ENCODE assay signal across 16 cellular contexts in genomic region chrX:32525234-32525633, GRCh38.
A peak's percentile ranks its signal among the peaks of the same experiment; 100 is the strongest.
DNase-seq lines count a peak whose midpoint lies in the region; ATAC-seq lines count a peak whose summit lies in the region.
"Had no signal": no experiment of that assay in that cellular context is flagged by ENCODE, and none has a peak within 500 bp of the region (broad histone marks: within the 10 kb centered on the region; RNA-seq: fewer than 3 reads in every experiment).

No MANE protein-coding gene starts in this region.

- DNase-seq in NCI-H1092 treated with DMSO at 0.1 percent for 48 hours (lab: John Stamatoyannopoulos, UW): peak; percentile 24
- no peak for DNase-seq in NCI-H1092 (lab: John Stamatoyannopoulos, UW)
- no peak for DNase-seq in left ventricle myocardium superior
- no peak for DNase-seq in Right ventricle myocardium superior
- peak; percentile 34 for DNase-seq in pons (ENCODE audit: low spot score)
- no peak for DNase-seq in NCI-H1694 (lab: John Stamatoyannopoulos, UW)
- DNase-seq: BE2C; CD4-positive, alpha-beta T cell; CD8-positive, alpha-beta memory T cell; DMS 273 treated with DMSO at 0.1 percent for 48 hours; DMS79; EL; GDM1; GM23248; H7; HCEC 1CT had no signal

- ATAC-seq in left ventricle myocardium superior (peak; percentile 41), Right ventricle myocardium superior (ENCODE audit: poor library complexity) (no peak)

- intact Hi-C loops in left ventricle myocardium superior (cut with micrococcal nuclease) (no loop called here), Right ventricle myocardium superior (cut with DNase I) (no loop called here)

Comparison
In these comparisons a context has a peak if more than half of its experiments do, and no peak if none do; other contexts are left out.
1. DNase-seq: peak in NCI-H1092 treated with DMSO at 0.1 percent for 48 hours (single experiment) and pons (single experiment); none in NCI-H1092 (single experiment), left ventricle myocardium superior (single experiment), Right ventricle myocardium superior (single experiment) and NCI-H1694 (single experiment).